ENCODE assay signal across 1 cellular context in genomic region chr19:12973236-12973635, GRCh38.
TF ChIP-seq lines count a peak whose summit lies in the region.

No MANE protein-coding gene starts in this region.

TF ChIP-seq in H1, 55 proteins besides CTCF, POLR2A, EP300 and RAD21:
- TF ChIP-seq SP1 (IDR thresholded peaks at IDR 0.05; ENCODE audit: low read depth, low read length): no peak
- no peak for TF ChIP-seq POLR2AphosphoS5 (IDR thresholded peaks at IDR 0.05; ENCODE audit: low read depth, low read length)
- no peak for TF ChIP-seq CHD1 (IDR thresholded peaks at IDR 0.05; ENCODE audit: low read depth, low read length)
- TF ChIP-seq TAF7 (optimal IDR thresholded peaks at IDR 0.05; ENCODE audit: borderline replicate concordance, low read depth, low read length): no peak
- no peak for TF ChIP-seq KDM5A (IDR thresholded peaks at IDR 0.05; ENCODE audit: low read length)
- no peak for TF ChIP-seq CHD2 (IDR thresholded peaks at IDR 0.05; ENCODE audit: low read length)
- TF ChIP-seq POU5F1 (IDR thresholded peaks at IDR 0.05; ENCODE audit: low read depth, low read length): no peak
- TF ChIP-seq NRF1 (IDR thresholded peaks at IDR 0.05; ENCODE audit: low read depth, low read length): no peak
- no peak for TF ChIP-seq SRF (IDR thresholded peaks at IDR 0.05; ENCODE audit: low read depth, low read length)
